1 cellular context compared by ENCODE assay signal in genomic region chr3:33054100-33055097, GRCh38.
TF ChIP-seq lines count a peak whose summit lies in the region.

No MANE protein-coding gene starts in this region.

TF ChIP-seq in K562, 482 proteins besides CTCF, POLR2A, EP300 and RAD21 (continued from another document and continues in another):
- TF ChIP-seq ZNF431 (CRISPR knock-in tag; IDR thresholded peaks at IDR 0.05): no peak
- TF ChIP-seq FOXK1 (CRISPR knock-in tag; IDR thresholded peaks at IDR 0.05; ENCODE audit: borderline replicate concordance): no peak
- peak; percentile 29 to 77; a peak in 3 of 4 replicates for TF ChIP-seq HDAC1 (IDR thresholded peaks at IDR 0.05)
- no peak for TF ChIP-seq ZNF384 (IDR thresholded peaks at IDR 0.05; ENCODE audit: low read depth, low read length)
- TF ChIP-seq E2F8 (IDR thresholded peaks at IDR 0.05; ENCODE audit: low read depth, partially characterized antibody): peak; percentile 22
- TF ChIP-seq POLR2G (IDR thresholded peaks at IDR 0.05; ENCODE audit: low read depth, low read length): no peak
- no peak for TF ChIP-seq HIVEP1 (CRISPR knock-in tag; IDR thresholded peaks at IDR 0.05)
- peak; percentile 93 for TF ChIP-seq NCOA1 (IDR thresholded peaks at IDR 0.05; ENCODE audit: low read depth)
- TF ChIP-seq ZNF518B (CRISPR knock-in tag; IDR thresholded peaks at IDR 0.05): no peak
- TF ChIP-seq SP2 (IDR thresholded peaks at IDR 0.05; ENCODE audit: extremely low read depth, low read depth, low read length, poor library complexity, severe bottlenecking): no peak
- TF ChIP-seq MNT (conservative IDR thresholded peaks at IDR 0.05): peak; percentile 34 to 70
- TF ChIP-seq PRPF4 (IDR thresholded peaks at IDR 0.05; ENCODE audit: insufficient read depth, low read depth, low read length, poor library complexity, severe bottlenecking): no peak
- no peak for TF ChIP-seq ZNF79 (CRISPR knock-in tag; IDR thresholded peaks at IDR 0.05; ENCODE audit: low read depth)
- no peak for TF ChIP-seq NUFIP1 (IDR thresholded peaks at IDR 0.05; ENCODE audit: partially characterized antibody)
- no peak; the same call in 1 of the 2 replicates for TF ChIP-seq ATF3 (IDR thresholded peaks at IDR 0.05)
- TF ChIP-seq ATF3 (CRISPR knock-in tag; conservative IDR thresholded peaks at IDR 0.05): no peak
- no peak for TF ChIP-seq ZSCAN29 (IDR thresholded peaks at IDR 0.05)
- TF ChIP-seq KLF1 (tag; IDR thresholded peaks at IDR 0.05): no peak
- no peak for TF ChIP-seq ZNF699 (CRISPR knock-in tag; IDR thresholded peaks at IDR 0.05; ENCODE audit: insufficient replicate concordance)
- no peak for TF ChIP-seq PHB (CRISPR knock-in tag; IDR thresholded peaks at IDR 0.05)
- TF ChIP-seq ZBTB26 (CRISPR knock-in tag; IDR thresholded peaks at IDR 0.05): no peak
- TF ChIP-seq ETS1 (conservative IDR thresholded peaks at IDR 0.05; ENCODE audit: control insufficient read depth, low read depth, low read length): no peak
- TF ChIP-seq ARID2 (IDR thresholded peaks at IDR 0.05): no peak
- TF ChIP-seq SMC3 (conservative IDR thresholded peaks at IDR 0.05; ENCODE audit: insufficient read depth, low read depth, low read length): no peak
- 0 out of 2 replicates have a peak, but pooled peaks have one; percentile 13 for TF ChIP-seq ZNF311 (CRISPR knock-in tag; IDR thresholded peaks at IDR 0.05)
- peak; percentile 87 for TF ChIP-seq MTA3 (IDR thresholded peaks at IDR 0.05; ENCODE audit: borderline replicate concordance)
- TF ChIP-seq ZNF830 (CRISPR knock-in tag; IDR thresholded peaks at IDR 0.05): no peak
- TF ChIP-seq HMG20A (CRISPR knock-in tag; conservative IDR thresholded peaks at IDR 0.05): no peak
- TF ChIP-seq POLR3G (IDR thresholded peaks at IDR 0.05; ENCODE audit: extremely low read depth, insufficient read length, insufficient replicate concordance): no peak
- peak in 1 of 2 experiments; percentile 89; a peak in 2 of 4 replicates for TF ChIP-seq NONO (IDR thresholded peaks at IDR 0.05; ENCODE audit: low read depth in 2 of 2, low read length in 1 of 2)
- TF ChIP-seq PREB (CRISPR knock-in tag; IDR thresholded peaks at IDR 0.05): no peak
- TF ChIP-seq LARP7 (IDR thresholded peaks at IDR 0.05): no peak
- TF ChIP-seq LEF1 (IDR thresholded peaks at IDR 0.05): peak; percentile 89
- TF ChIP-seq PRDM10 (IDR thresholded peaks at IDR 0.05; ENCODE audit: partially characterized antibody): peak; percentile 22
- no peak for TF ChIP-seq ZNF3 (CRISPR knock-in tag; IDR thresholded peaks at IDR 0.05)
- TF ChIP-seq HDAC3 (IDR thresholded peaks at IDR 0.05; ENCODE audit: borderline replicate concordance, partially characterized antibody): peak; percentile 92
- peak in 1 of 2 experiments; percentile 64 for TF ChIP-seq NCOA2 (IDR thresholded peaks at IDR 0.05; ENCODE audit: partially characterized antibody in 2 of 2)
- no peak for TF ChIP-seq ZNF239 (CRISPR knock-in tag; IDR thresholded peaks at IDR 0.05)
- no peak for TF ChIP-seq USF2 (CRISPR knock-in tag; IDR thresholded peaks at IDR 0.05)
- TF ChIP-seq ZNF589 (CRISPR knock-in tag; IDR thresholded peaks at IDR 0.05; ENCODE audit: low read depth): peak; percentile 73; the same call in 1 of the 2 replicates
